ENCODE assay signal across 10 cellular contexts in the genomic region with DNA sequence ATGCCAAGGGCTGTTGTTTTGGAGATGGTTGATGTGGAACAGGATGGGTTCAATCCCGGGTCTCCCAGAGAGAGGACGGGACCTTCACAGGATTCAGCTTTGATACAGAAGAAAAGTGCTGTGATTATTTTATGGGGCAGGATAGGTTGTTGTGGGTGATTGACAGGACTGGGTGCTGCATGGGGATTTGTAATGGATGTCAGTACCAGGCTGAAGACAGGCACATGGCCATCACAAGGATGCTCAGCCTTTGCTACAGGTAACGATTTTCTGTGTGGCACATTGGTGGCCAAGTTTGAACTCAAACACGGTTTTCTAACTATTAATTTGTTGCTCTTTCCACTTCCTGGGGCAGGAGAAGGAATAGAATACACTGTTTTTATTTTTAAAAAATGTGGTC. TPM values are rescaled to one million over a fixed set of nuclear protein-coding genes. Genes with fewer than 3 reads are reported as not detected.
"Had no signal": no experiment of that assay in that cellular context is flagged by ENCODE, and none has a peak within 500 bp of the region (broad histone marks: within the 10 kb centered on the region; RNA-seq: fewer than 3 reads in every experiment).

No MANE protein-coding gene starts in this region.

- H3K9ac ChIP-seq: GM23248 had no signal

- H3K27ac Mint-ChIP-seq: H9, HFFc6 had no signal

- DNase-seq: GM23248, H9, HCEC 1CT, HFFc6, IMR-90, KG1 had no signal

- FAIRE-seq: HTR-8/SVneo, K562 had no signal

- H3K4me3 ChIP-seq: GM23248, K562 had no signal

- H3K9me3 Mint-ChIP-seq: HFFc6 had no signal

- H3K27ac ChIP-seq: GM23248 had no signal

- ATAC-seq: K562 had no signal

- H3K4me3 Mint-ChIP-seq: H9, HFFc6 had no signal

- H2AFZ ChIP-seq: GM23248 had no signal

RNA-seq across cellular contexts. Expression of a gene that starts 4.5 kb away (rescaled TPM):
- total RNA-seq: GM23248, H4, HT-29, IMR-90 had no signal
- polyA plus RNA-seq: GM23248, IMR-90 had no signal
